In genomic region chr1:220326578-220326977, GRCh38 we compare ENCODE assay signal across 12 cellular contexts. TPM values are rescaled to one million over a fixed set of nuclear protein-coding genes. Genes with fewer than 3 reads are reported as not detected.
DNase-seq lines count a peak whose midpoint lies in the region; ATAC-seq and TF ChIP-seq lines count a peak whose summit lies in the region.
"Had no signal": no experiment of that assay in that cellular context is flagged by ENCODE, and none has a peak within 500 bp of the region (broad histone marks: within the 10 kb centered on the region; RNA-seq: fewer than 3 reads in every experiment).

No MANE protein-coding gene starts in this region.

- POLR2A ChIA-PET in AG04449 (lab: Yijun Ruan, JAX) (no interaction called here), WTC11 (lab: Charles Lee) (no interaction called here)

- no peak for TF ChIP-seq CTCF in AG04449 (IDR thresholded peaks at IDR 0.05; ENCODE audit: insufficient read depth, low read length, missing control alignments)
- no peak for TF ChIP-seq CTCF in WTC11 (IDR thresholded peaks at IDR 0.05)
- no peak for TF ChIP-seq CTCF in WERI-Rb-1 (IDR thresholded peaks at IDR 0.05; ENCODE audit: low read depth, low read length)

- no peaks in the 10 kb centered on the region for H3K9me3 ChIP-seq in WERI-Rb-1 (ENCODE audit: severe bottlenecking)

- peak; percentile 79 for ATAC-seq in WTC11
- ATAC-seq: activated naive CD4-positive, alpha-beta T cell treated with anti-CD3 and anti-CD28 coated beads, Interleukin-2, amount 50 U/mL, for 72 hours had no signal

- no peaks in the 10 kb centered on the region for H3K27me3 ChIP-seq in WERI-Rb-1 (ENCODE audit: insufficient read depth, low read depth, severe bottlenecking)

- H3K4me3 ChIP-seq in AG04449 (ENCODE audit: low read depth, low read length) (no peak overlapping the region), WERI-Rb-1 (ENCODE audit: low read depth, low read length) (no peak overlapping the region)

- no peaks in the 10 kb centered on the region for H3K36me3 ChIP-seq in WERI-Rb-1

- H3K4me3 Mint-ChIP-seq in WTC11: no peak overlapping the region
- no peak overlapping the region for H3K4me3 Mint-ChIP-seq in activated naive CD4-positive, alpha-beta T cell treated with anti-CD3 and anti-CD28 coated beads, Interleukin-2, amount 10 ng/mL, durations not matched to agents 7 days and 5 days

- H3K27ac ChIP-seq in WERI-Rb-1: no peak overlapping the region

- TF ChIP-seq POLR2A in erythroblast (IDR thresholded peaks at IDR 0.05; ENCODE audit: low read length): no peak

- H3K4me1 Mint-ChIP-seq in WTC11: peaks cover 39% of the 10 kb centered on the region
- H3K4me1 Mint-ChIP-seq in activated naive CD4-positive, alpha-beta T cell treated with anti-CD3 and anti-CD28 coated beads, Interleukin-2, amount 10 ng/mL, durations not matched to agents 7 days and 5 days: no peaks in the 10 kb centered on the region

- H3K36me3 Mint-ChIP-seq in WTC11: no peaks in the 10 kb centered on the region
- no peaks in the 10 kb centered on the region for H3K36me3 Mint-ChIP-seq in activated naive CD4-positive, alpha-beta T cell treated with anti-CD3 and anti-CD28 coated beads, Interleukin-2, amount 10 ng/mL, durations not matched to agents 7 days and 5 days
- H3K36me3 Mint-ChIP-seq: activated naive CD4-positive, alpha-beta T cell treated with anti-CD3 and anti-CD28 coated beads, Interleukin-2, amount 50 U/mL, for 72 hours had no signal

- H3K9me3 Mint-ChIP-seq in WTC11: peaks cover 13% of the 10 kb centered on the region
- H3K9me3 Mint-ChIP-seq in activated naive CD4-positive, alpha-beta T cell treated with anti-CD3 and anti-CD28 coated beads, Interleukin-2, amount 10 ng/mL, durations not matched to agents 7 days and 5 days: no peaks in the 10 kb centered on the region
- H3K9me3 Mint-ChIP-seq: activated naive CD4-positive, alpha-beta T cell treated with anti-CD3 and anti-CD28 coated beads, Interleukin-2, amount 50 U/mL, for 72 hours had no signal

- H3K27me3 Mint-ChIP-seq in WTC11 (ENCODE audit: low read depth): no peaks in the 10 kb centered on the region
- H3K27me3 Mint-ChIP-seq in activated naive CD4-positive, alpha-beta T cell treated with anti-CD3 and anti-CD28 coated beads, Interleukin-2, amount 10 ng/mL, durations not matched to agents 7 days and 5 days: no peaks in the 10 kb centered on the region

- DNase-seq in AG04449 (ENCODE audit: low read depth, low spot score) (peak; percentile 12), HPDE6-E6E7 (ENCODE audit: extremely low spot score) (peak; percentile 55), WTC11 (ENCODE audit: low spot score) (no peak), iris pigment epithelial cell (ENCODE audit: low read depth) (peak; percentile 24), NCI-H2107 treated with DMSO at 0.1 percent for 48 hours (lab: John Stamatoyannopoulos, UW; ENCODE audit: unreplicated experiment) (no peak), WERI-Rb-1 (no peak), erythroblast (lab: John Stamatoyannopoulos, UW) (no peak)
- DNase-seq in activated naive CD4-positive, alpha-beta T cell treated with anti-CD3 and anti-CD28 coated beads, Interleukin-2, amount 10 ng/mL, durations not matched to agents 7 days and 5 days: no peak
- DNase-seq: activated CD4-positive, alpha-beta T cell treated with anti-CD3 and anti-CD28 coated beads for 1 hour; NCI-H1048; T-helper 1 cell had no signal

- H3K27ac Mint-ChIP-seq in WTC11: no peak overlapping the region; the same call in 1 of the 2 replicates
- no peak overlapping the region for H3K27ac Mint-ChIP-seq in activated naive CD4-positive, alpha-beta T cell treated with anti-CD3 and anti-CD28 coated beads, Interleukin-2, amount 10 ng/mL, durations not matched to agents 7 days and 5 days
- H3K27ac Mint-ChIP-seq: activated naive CD4-positive, alpha-beta T cell treated with anti-CD3 and anti-CD28 coated beads, Interleukin-2, amount 50 U/mL, for 72 hours had no signal

- CTCF ChIA-PET in AG04449 (lab: Yijun Ruan, JAX) (no interaction called here), WTC11 (lab: Charles Lee) (interaction anchor here (0.6 to 3.3 kb wide), 3 partner anchors 10 to 1530 kb away, joined by 3 to 14 read pairs (median 4); no protein-coding TSS in a partner anchor)
- CTCF ChIA-PET in activated naive CD4-positive, alpha-beta T cell treated with anti-CD3 and anti-CD28 coated beads, Interleukin-2, amount 10 ng/mL, durations not matched to agents 7 days and 5 days (lab: Charles Lee): no interaction called here

TF ChIP-seq in WTC11, 78 proteins besides CTCF, POLR2A, EP300 and RAD21 (continues in another document):
- TF ChIP-seq MAX (CRISPR knock-in tag; IDR thresholded peaks at IDR 0.05) (no peak), TEAD4 (CRISPR knock-in tag; IDR thresholded peaks at IDR 0.05) (no peak), ZNF396 (CRISPR knock-in tag; IDR thresholded peaks at IDR 0.05; ENCODE audit: borderline replicate concordance) (no peak), PRRX2 (CRISPR knock-in tag; IDR thresholded peaks at IDR 0.05) (no peak), HMGA2 (CRISPR knock-in tag; IDR thresholded peaks at IDR 0.05) (no peak), ZNF532 (CRISPR knock-in tag; IDR thresholded peaks at IDR 0.05; ENCODE audit: borderline replicate concordance) (no peak), CDX4 (CRISPR knock-in tag; IDR thresholded peaks at IDR 0.05; ENCODE audit: borderline replicate concordance) (no peak), ZNF423 (CRISPR knock-in tag; IDR thresholded peaks at IDR 0.05) (no peak), CREB1 (CRISPR knock-in tag; IDR thresholded peaks at IDR 0.05) (no peak), E2F5 (CRISPR knock-in tag; IDR thresholded peaks at IDR 0.05) (no peak), USF2 (CRISPR knock-in tag; IDR thresholded peaks at IDR 0.05) (no peak), ELF4 (CRISPR knock-in tag; IDR thresholded peaks at IDR 0.05; ENCODE audit: low read depth) (no peak), KAT7 (CRISPR knock-in tag; IDR thresholded peaks at IDR 0.05; ENCODE audit: borderline replicate concordance) (no peak), FOXJ3 (CRISPR knock-in tag; IDR thresholded peaks at IDR 0.05; ENCODE audit: borderline replicate concordance) (no peak), EMX1 (CRISPR knock-in tag; IDR thresholded peaks at IDR 0.05) (no peak), RORB (CRISPR knock-in tag; IDR thresholded peaks at IDR 0.05) (no peak)

RNA-seq across cellular contexts. Expression of gene RAB3GAP2, which starts 54.3 kb away (rescaled TPM):
- 45.7 to 64.3 TPM (median 52.8 TPM) in 3 replicates for total RNA-seq in WTC11 (2021)

Comparison
In these comparisons a context has a peak if more than half of its experiments do, and no peak if none do; other contexts are left out.
1. DNase-seq: peak in AG04449 (single experiment), HPDE6-E6E7 (single experiment) and iris pigment epithelial cell (single experiment); none in WTC11 (single experiment), activated naive CD4-positive, alpha-beta T cell treated with anti-CD3 and anti-CD28 coated beads, Interleukin-2, amount 10 ng/mL, durations not matched to agents 7 days and 5 days (single experiment), NCI-H2107 treated with DMSO at 0.1 percent for 48 hours (single experiment), WERI-Rb-1 (single experiment) and erythroblast (0 of 2).